ENCODE assay signal across 8 cellular contexts in the genomic region with DNA sequence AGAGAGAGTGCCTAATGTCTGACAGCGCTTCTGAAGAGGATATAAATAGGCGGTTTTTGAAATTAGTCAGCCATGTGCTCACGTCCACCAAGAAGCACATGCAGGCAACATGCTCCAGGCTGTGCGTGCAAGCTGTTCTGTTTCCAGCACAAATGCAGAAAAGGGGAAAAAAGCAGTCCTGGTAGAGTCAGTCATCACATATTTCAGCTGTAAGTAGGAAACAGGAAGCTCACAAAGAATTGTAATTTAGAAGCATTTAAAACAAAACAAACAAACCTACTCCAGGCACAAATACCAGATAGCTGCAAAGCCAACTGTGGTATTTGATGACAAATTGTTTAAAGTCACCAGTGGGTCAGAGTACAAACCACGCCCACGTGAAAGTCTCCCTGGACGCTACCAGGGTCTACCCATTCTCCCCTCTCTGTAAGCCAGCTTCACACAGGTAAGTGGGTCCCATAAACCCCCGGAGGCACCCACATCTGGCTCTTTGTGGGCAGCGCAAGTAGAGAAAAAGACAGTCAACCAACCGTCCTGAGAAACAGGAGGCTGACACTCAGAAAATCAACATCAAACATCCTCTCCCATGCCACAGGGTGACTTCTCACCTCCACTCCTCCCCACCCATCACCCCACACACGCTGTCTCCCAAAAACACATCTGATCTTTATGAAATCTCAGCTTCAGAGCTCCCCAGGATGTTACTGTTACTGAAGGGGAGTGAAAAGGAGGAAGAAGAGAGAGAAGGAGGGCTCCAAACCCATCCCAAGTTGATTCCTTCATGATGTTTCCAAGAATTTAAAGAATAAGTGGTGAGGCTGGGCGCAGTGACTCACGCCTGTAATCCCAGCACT.
DNase-seq lines count a peak whose midpoint lies in the region; ATAC-seq and TF ChIP-seq lines count a peak whose summit lies in the region.

No MANE protein-coding gene starts in this region.

- H3K4me3 ChIP-seq in breast epithelium (no peak overlapping the region), gastroesophageal sphincter (no peak overlapping the region)

- H3K27me3 Mint-ChIP-seq in MCF 10A (ENCODE audit: insufficient read depth, unreplicated experiment) = no peaks in the 10 kb centered on the region
- H3K27me3 Mint-ChIP-seq in activated T-helper 2 cell treated with anti-CD3 and anti-CD28 coated beads, Interferon-gamma antibody, Interleukin-2, Interleukin-4, amounts not matched to agents 10 μg/mL and 5 μg/mL and 100 μg/mL, durations not matched to agents 14 hours and 24 hours and 36 hours (ENCODE audit: low read depth) = no peaks in the 10 kb centered on the region

- no peaks in the 10 kb centered on the region for H3K9me3 ChIP-seq in breast epithelium
- H3K9me3 ChIP-seq in gastroesophageal sphincter = no peaks in the 10 kb centered on the region

- H3K36me3 ChIP-seq in breast epithelium = no peaks in the 10 kb centered on the region
- H3K36me3 ChIP-seq in gastroesophageal sphincter = no peaks in the 10 kb centered on the region

- WGBS in gastroesophageal sphincter (ENCODE audit: low coverage in 1 of 2), 2 donors = 48 to 66% methylated on average over 6 to 7 of the region's 13 CpGs

- H3K27me3 ChIP-seq in breast epithelium = no peaks in the 10 kb centered on the region
- H3K27me3 ChIP-seq in gastroesophageal sphincter = no peaks in the 10 kb centered on the region

- H3K27ac ChIP-seq in breast epithelium (peak overlapping the region in 1 of 2 donors; percentile 33), gastroesophageal sphincter (peak overlapping the region in 1 of 4 donors; percentile 51)

- peak; percentile 49 for ATAC-seq in HG03196 (IDR thresholded peaks at IDR 0.05; ENCODE audit: unreplicated experiment)
- ATAC-seq in gastroesophageal sphincter = peak; percentile 57

- no peaks in the 10 kb centered on the region for H3K36me3 Mint-ChIP-seq in MCF 10A (ENCODE audit: insufficient read depth, unreplicated experiment)
- peaks cover 81% of the 10 kb centered on the region for H3K36me3 Mint-ChIP-seq in activated T-helper 2 cell treated with anti-CD3 and anti-CD28 coated beads, Interferon-gamma antibody, Interleukin-2, Interleukin-4, amounts not matched to agents 10 μg/mL and 5 μg/mL and 100 μg/mL, durations not matched to agents 14 hours and 24 hours and 36 hours (ENCODE audit: low read depth)

- H3K4me3 Mint-ChIP-seq in MCF 10A (ENCODE audit: unreplicated experiment) = no peak overlapping the region
- peak overlapping the region; percentile 60 for H3K4me3 Mint-ChIP-seq in activated T-helper 2 cell treated with anti-CD3 and anti-CD28 coated beads, Interferon-gamma antibody, Interleukin-2, Interleukin-4, amounts not matched to agents 10 μg/mL and 5 μg/mL and 100 μg/mL, durations not matched to agents 14 hours and 24 hours and 36 hours (ENCODE audit: low read depth)

- intact Hi-C loops in MCF 10A (cut with micrococcal nuclease) = no loop called here
- intact Hi-C loops in breast epithelium (cut with DNase I; ENCODE audit: low total_unique reads) = no loop called here
- intact Hi-C loops in activated T-helper 2 cell treated with anti-CD3 and anti-CD28 coated beads, Interferon-gamma antibody, Interleukin-2, Interleukin-4, amounts not matched to agents 10 μg/mL and 5 μg/mL and 100 μg/mL, durations not matched to agents 14 hours and 24 hours and 36 hours (cut with micrococcal nuclease) = loop anchor here (1.0 to 5.0 kb wide), 5 partner anchors 17 to 249 kb away; partner anchors contain the start of genes CDNF, HSPA14 and MSANTD7

- TF ChIP-seq CTCF in MCF 10A (IDR thresholded peaks at IDR 0.05; ENCODE audit: unreplicated experiment) (no peak), breast epithelium (IDR thresholded peaks at IDR 0.05) (no peak), gastroesophageal sphincter (IDR thresholded peaks at IDR 0.05) (no peak)

- TF ChIP-seq POLR2A in breast epithelium (IDR thresholded peaks at IDR 0.05) (no peak), gastroesophageal sphincter (IDR thresholded peaks at IDR 0.05) (no peak)

- DNase-seq in MCF 10A (ENCODE audit: unreplicated experiment) = peak; percentile 52
- no peak for DNase-seq in breast epithelium (ENCODE audit: low spot score in 2 of 2)
- DNase-seq in activated T-helper 2 cell treated with anti-CD3 and anti-CD28 coated beads, Interferon-gamma antibody, Interleukin-2, Interleukin-4, amounts not matched to agents 10 μg/mL and 5 μg/mL and 100 μg/mL, durations not matched to agents 14 hours and 24 hours and 36 hours (ENCODE audit: low spot score) = peak; percentile 50
- DNase-seq in stimulated activated CD4-positive, alpha-beta T cell treated with anti-CD3 and anti-CD28 coated beads, Interleukin-12 subunit alpha, Interleukin-12 subunit beta, amount 100 ng/mL, for 48 hours (ENCODE audit: low read depth in 2 of 3, low spot score in 1 of 3) = peak; percentile 40 to 52 (median 49)
- DNase-seq in midbrain (lab: John Stamatoyannopoulos, UW) = no peak
- DNase-seq in D341Med (ENCODE audit: low spot score) = no peak

- no peak for TF ChIP-seq EP300 in gastroesophageal sphincter (IDR thresholded peaks at IDR 0.05)

- CTCF ChIA-PET in MCF 10A (lab: Yijun Ruan, JAX) = interaction anchor here (0.7 to 2.2 kb wide), 2 partner anchors 12 to 51 kb away, joined by 3 to 6 read pairs; no protein-coding TSS in a partner anchor

- no TSS peak for BruUV-seq in MCF 10A (replicated peaks; lab: Mats Ljungman, UMichigan)

- H3K4me1 Mint-ChIP-seq in MCF 10A (ENCODE audit: insufficient read depth, unreplicated experiment) = peaks cover 23% of the 10 kb centered on the region
- H3K4me1 Mint-ChIP-seq in activated T-helper 2 cell treated with anti-CD3 and anti-CD28 coated beads, Interferon-gamma antibody, Interleukin-2, Interleukin-4, amounts not matched to agents 10 μg/mL and 5 μg/mL and 100 μg/mL, durations not matched to agents 14 hours and 24 hours and 36 hours (ENCODE audit: low read depth) = peaks cover 81% of the 10 kb centered on the region

- H3K9me3 Mint-ChIP-seq in MCF 10A (ENCODE audit: unreplicated experiment) = no peaks in the 10 kb centered on the region
- no peaks in the 10 kb centered on the region for H3K9me3 Mint-ChIP-seq in activated T-helper 2 cell treated with anti-CD3 and anti-CD28 coated beads, Interferon-gamma antibody, Interleukin-2, Interleukin-4, amounts not matched to agents 10 μg/mL and 5 μg/mL and 100 μg/mL, durations not matched to agents 14 hours and 24 hours and 36 hours

- H3K27ac Mint-ChIP-seq in MCF 10A (ENCODE audit: low read depth, unreplicated experiment) = peak overlapping the region; percentile 59
- H3K27ac Mint-ChIP-seq in activated T-helper 2 cell treated with anti-CD3 and anti-CD28 coated beads, Interferon-gamma antibody, Interleukin-2, Interleukin-4, amounts not matched to agents 10 μg/mL and 5 μg/mL and 100 μg/mL, durations not matched to agents 14 hours and 24 hours and 36 hours = peak overlapping the region; percentile 90

- POLR2A ChIA-PET in MCF 10A (lab: Yijun Ruan, JAX) = interaction anchor here (0.5 to 1.8 kb wide), 6 partner anchors 14 to 805 kb away, joined by 3 to 6 read pairs (median 4); no protein-coding TSS in a partner anchor

- no peaks in the 10 kb centered on the region for H3K4me1 ChIP-seq in breast epithelium
- peaks cover 0 to 13% (median 7%) of the 10 kb centered on the region in 3 donors for H3K4me1 ChIP-seq in gastroesophageal sphincter

Comparison
In these comparisons a context has a peak if more than half of its experiments do, and no peak if none do; other contexts are left out.
1. DNase-seq: peak in MCF 10A (single experiment), activated T-helper 2 cell treated with anti-CD3 and anti-CD28 coated beads, Interferon-gamma antibody, Interleukin-2, Interleukin-4, amounts not matched to agents 10 μg/mL and 5 μg/mL and 100 μg/mL, durations not matched to agents 14 hours and 24 hours and 36 hours (single experiment) and stimulated activated CD4-positive, alpha-beta T cell treated with anti-CD3 and anti-CD28 coated beads, Interleukin-12 subunit alpha, Interleukin-12 subunit beta, amount 100 ng/mL, for 48 hours (3 of 3); none in breast epithelium (0 of 2), midbrain (single experiment) and D341Med (single experiment).